In the genomic region with DNA sequence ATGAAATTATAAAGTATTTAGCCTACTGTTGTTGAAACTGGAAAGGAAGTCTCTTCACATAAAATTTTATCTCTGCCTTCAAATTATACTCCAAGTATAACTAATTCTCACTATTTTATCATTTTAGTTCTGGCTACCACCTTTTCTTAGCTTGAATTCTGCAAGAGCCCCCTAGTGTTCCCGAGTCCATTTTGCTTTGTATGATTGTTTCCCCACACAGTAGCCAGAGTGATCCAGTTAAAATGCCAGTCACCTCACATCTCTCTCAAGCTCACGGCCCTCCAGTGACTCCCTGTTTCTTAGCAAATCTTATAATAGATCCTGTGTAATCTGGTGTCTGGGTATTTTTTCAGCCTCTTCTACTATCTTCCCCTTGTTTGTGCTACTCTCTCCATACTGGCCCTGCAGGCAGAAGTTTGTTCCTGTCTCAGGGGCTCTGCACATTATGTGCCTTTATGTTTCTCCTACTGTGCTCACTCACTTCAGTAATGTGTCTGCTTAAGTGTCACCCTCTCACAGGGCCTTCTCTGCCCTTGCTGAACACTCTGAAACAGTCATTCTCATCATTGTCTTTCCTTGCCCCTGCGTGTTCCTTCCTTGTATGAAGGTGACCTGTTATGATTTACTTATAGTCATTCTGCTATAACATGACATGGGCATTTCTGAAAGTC, we compare ENCODE assay signal across 15 cellular contexts. TPM values are rescaled to one million over a fixed set of nuclear protein-coding genes. Genes with fewer than 3 reads are reported as not detected.
DNase-seq lines count a peak whose midpoint lies in the region; FAIRE-seq and TF ChIP-seq lines count a peak whose summit lies in the region.
"Had no signal": no experiment of that assay in that cellular context is flagged by ENCODE, and none has a peak within 500 bp of the region (broad histone marks: within the 10 kb centered on the region; RNA-seq: fewer than 3 reads in every experiment).

No MANE protein-coding gene starts in this region.

- no peaks in the 10 kb centered on the region for H3K27me3 Mint-ChIP-seq in activated CD4-positive, alpha-beta T cell treated with anti-CD3 and anti-CD28 coated beads, Interleukin-2, amount 10 ng/mL, durations not matched to agents 24 days and 14 days
- H3K27me3 Mint-ChIP-seq in neural progenitor cell (ENCODE audit: insufficient read depth, low read depth), result no peaks in the 10 kb centered on the region
- H3K27me3 Mint-ChIP-seq: activated B cell treated with CpG ODN at 0.5 μM for 24 hours had no signal

- peaks cover 41% of the 10 kb centered on the region for H3K4me1 Mint-ChIP-seq in activated CD4-positive, alpha-beta T cell treated with anti-CD3 and anti-CD28 coated beads, Interleukin-2, amount 10 ng/mL, durations not matched to agents 24 days and 14 days
- H3K4me1 Mint-ChIP-seq in neural progenitor cell, result peaks cover 5% of the 10 kb centered on the region

- H2BK12ac ChIP-seq in H1 (ENCODE audit: low read depth, low read length), result no peak overlapping the region

- no peak for TF ChIP-seq POLR2A in H1 (IDR thresholded peaks at IDR 0.05; ENCODE audit: control extremely low read depth in 1 of 2, low read depth in 2 of 2, low read length in 2 of 2)

- H3K36me3 ChIP-seq in H1 (ENCODE audit: control insufficient read depth in 2 of 4, insufficient read depth in 4 of 4, low read length in 3 of 4) (peaks cover 5 to 95% (median 63%) of the 10 kb centered on the region in 4 experiments), neural progenitor cell (peaks cover 59% of the 10 kb centered on the region)

- H3K9me3 Mint-ChIP-seq in activated CD4-positive, alpha-beta T cell treated with anti-CD3 and anti-CD28 coated beads, Interleukin-2, amount 10 ng/mL, durations not matched to agents 24 days and 14 days, result no peaks in the 10 kb centered on the region
- H3K9me3 Mint-ChIP-seq in neural progenitor cell, result no peaks in the 10 kb centered on the region
- H3K9me3 Mint-ChIP-seq: activated B cell treated with CpG ODN at 0.5 μM for 24 hours had no signal

- POLR2A ChIA-PET in H1 (lab: Charles Lee; ENCODE audit: partially characterized antibody), result interaction anchor here (0.6 to 7.4 kb wide), 7 partner anchors 7 to 581 kb away, joined by 3 to 87 read pairs (median 3); partner anchors contain the start of gene WAC

- H3K14ac ChIP-seq in H1 (ENCODE audit: insufficient read length), result no peak overlapping the region

- H3K36me3 Mint-ChIP-seq in activated CD4-positive, alpha-beta T cell treated with anti-CD3 and anti-CD28 coated beads, Interleukin-2, amount 10 ng/mL, durations not matched to agents 24 days and 14 days (ENCODE audit: low read depth), result peaks cover 55% of the 10 kb centered on the region
- H3K36me3 Mint-ChIP-seq in neural progenitor cell, result peaks cover 51% of the 10 kb centered on the region

- H3K18ac ChIP-seq in H1 (ENCODE audit: extremely low read depth, low read length), result no peak overlapping the region

- H3K27ac ChIP-seq in H1 (ENCODE audit: low read depth, low read length), result no peak overlapping the region
- H3K27ac ChIP-seq in neural progenitor cell, result no peak overlapping the region
- H3K27ac ChIP-seq: gastrocnemius medialis had no signal

- TF ChIP-seq RAD21 in H1 (IDR thresholded peaks at IDR 0.05 in 1 of 2, conservative IDR thresholded peaks at IDR 0.05 in 1 of 2; ENCODE audit: low read depth in 2 of 2, low read length in 2 of 2), result no peak

- no peak for FAIRE-seq in H1 (lab: Jason Lieb, UNC)
- FAIRE-seq: A204.1 had no signal

- intact Hi-C loops in activated CD4-positive, alpha-beta T cell treated with anti-CD3 and anti-CD28 coated beads, Interleukin-2, amount 10 ng/mL, durations not matched to agents 24 days and 14 days (cut with micrococcal nuclease), result no loop called here

- H3K4ac ChIP-seq in H1 (replicated peaks; ENCODE audit: insufficient read length, low read depth, low read length), result no peak overlapping the region

- H3K23ac ChIP-seq in H1 (ENCODE audit: insufficient read length), result no peak overlapping the region

- H3K27me3 ChIP-seq in H1 (replicated peaks in 1 of 4; ENCODE audit: control insufficient read depth in 3 of 4, extremely low read depth in 1 of 4, insufficient read depth in 3 of 4, low read length in 3 of 4) (no peaks in the 10 kb centered on the region), neural progenitor cell (no peaks in the 10 kb centered on the region)
- H3K27me3 ChIP-seq: dorsolateral prefrontal cortex, gastrocnemius medialis had no signal

- H4K91ac ChIP-seq in H1 (replicated peaks; ENCODE audit: insufficient read length, low read length), result no peak overlapping the region

- peak overlapping the region; percentile 65 for H3K27ac Mint-ChIP-seq in activated CD4-positive, alpha-beta T cell treated with anti-CD3 and anti-CD28 coated beads, Interleukin-2, amount 10 ng/mL, durations not matched to agents 24 days and 14 days
- H3K27ac Mint-ChIP-seq in neural progenitor cell, result no peak overlapping the region

- 84% methylated on average over 3 of the region's 3 CpGs; no CpG with 5 or more reads in 1 of the 2 experiments for WGBS in H1 (ENCODE audit: extremely low coverage in 1 of 2, insufficient coverage in 1 of 2, insufficient read length in 1 of 2, insufficient replicate concordance in 2 of 2, low coverage in 1 of 2, low lambda C conversion rate in 2 of 2, missing lambda C conversion rate in 1 of 2), 2 experiments

- no peak overlapping the region for H2AK5ac ChIP-seq in H1 (ENCODE audit: low read depth, low read length)

- TF ChIP-seq CTCF in H1 (IDR thresholded peaks at IDR 0.05; ENCODE audit: control extremely low read depth in 1 of 3, insufficient read depth in 1 of 3, low read depth in 1 of 3, low read length in 3 of 3) (peak in 1 of 3 experiments; percentile 7; a peak in 1 of 4 replicates), neural progenitor cell (IDR thresholded peaks at IDR 0.05) (peak; percentile 38)

- H2BK15ac ChIP-seq in H1 (ENCODE audit: low read length), result no peak overlapping the region

- no peak overlapping the region for H2AFZ ChIP-seq in H1 (ENCODE audit: low read length)
- H2AFZ ChIP-seq in neural progenitor cell (replicated peaks), result no peak overlapping the region

- H2BK5ac ChIP-seq in H1 (ENCODE audit: low read depth, low read length), result no peak overlapping the region

- H3K9me3 ChIP-seq in H1 (ENCODE audit: insufficient read depth in 2 of 2, low read depth in 1 of 2, low read length in 1 of 2) (no peaks in the 10 kb centered on the region), neural progenitor cell (ENCODE audit: low read depth) (no peaks in the 10 kb centered on the region)
- H3K9me3 ChIP-seq: gastrocnemius medialis had no signal

- peaks cover 7% of the 10 kb centered on the region for H3F3A ChIP-seq in neural progenitor cell (ENCODE audit: low read depth)

- H3K9ac ChIP-seq in H1 (replicated peaks in 1 of 4; ENCODE audit: extremely low read depth in 1 of 4, low read depth in 3 of 4, low read length in 3 of 4) (peak overlapping the region in 2 of 4 experiments; percentile 28 to 53; a peak in 2 of 7 replicates), neural progenitor cell (no peak overlapping the region)

- H3K56ac ChIP-seq in H1 (replicated peaks; ENCODE audit: insufficient read length, low read depth, low read length), result no peak overlapping the region

- H4K8ac ChIP-seq in H1 (ENCODE audit: extremely low read depth, insufficient read depth, low read length), result no peak overlapping the region

- H3K4me2 ChIP-seq in H1 (ENCODE audit: insufficient read depth in 1 of 2, low read depth in 2 of 2, low read length in 2 of 2) (no peak overlapping the region), neural progenitor cell (no peak overlapping the region)

- H2BK20ac ChIP-seq in H1 (ENCODE audit: low read length), result no peak overlapping the region

- H4K20me1 ChIP-seq in H1 (replicated peaks in 1 of 2; ENCODE audit: control insufficient read depth in 1 of 2, insufficient read depth in 2 of 2, low read length in 2 of 2) (peaks cover 17 to 19% of the 10 kb centered on the region in 2 experiments), neural progenitor cell (ENCODE audit: low read depth) (peaks cover 98% of the 10 kb centered on the region)

- H3K4me3 ChIP-seq in H1 (ENCODE audit: extremely low read depth in 1 of 4, insufficient read depth in 2 of 4, low read depth in 3 of 4, low read length in 4 of 4) (no peak overlapping the region), neural progenitor cell (no peak overlapping the region)
- H3K4me3 ChIP-seq: gastrocnemius medialis had no signal

- no peak overlapping the region for H3K4me3 Mint-ChIP-seq in activated CD4-positive, alpha-beta T cell treated with anti-CD3 and anti-CD28 coated beads, Interleukin-2, amount 10 ng/mL, durations not matched to agents 24 days and 14 days
- no peak overlapping the region for H3K4me3 Mint-ChIP-seq in neural progenitor cell

- H4K5ac ChIP-seq in H1 (ENCODE audit: insufficient read length, low read depth, low read length), result no peak overlapping the region

- peaks cover 2% of the 10 kb centered on the region; the same call in 1 of the 2 replicates for H3K79me1 ChIP-seq in H1 (ENCODE audit: low read depth, low read length)

- H3K79me2 ChIP-seq in H1 (ENCODE audit: control insufficient read depth in 1 of 2, insufficient read depth in 2 of 2, low read length in 2 of 2) (peaks cover 24 to 100% of the 10 kb centered on the region in 2 experiments), neural progenitor cell (ENCODE audit: low read depth) (peaks cover 100% of the 10 kb centered on the region)

- H3K23me2 ChIP-seq in H1 (ENCODE audit: low read depth, low read length), result no peaks in the 10 kb centered on the region

- no peak overlapping the region for H2BK120ac ChIP-seq in H1 (replicated peaks; ENCODE audit: low read depth, low read length)

- no peaks in the 10 kb centered on the region for H3K4me1 ChIP-seq in H1 (replicated peaks in 1 of 4; ENCODE audit: control insufficient read depth in 3 of 4, insufficient read depth in 4 of 4, low read length in 3 of 4)
- peaks cover 5% of the 10 kb centered on the region for H3K4me1 ChIP-seq in neural progenitor cell

- CTCF ChIA-PET in H1 (lab: Charles Lee; ENCODE audit: partially characterized antibody), result interaction anchor here (1.0 to 1.1 kb wide), 2 partner anchors 10 to 72 kb away, joined by 3 to 4 read pairs; no protein-coding TSS in a partner anchor

- no peak for TF ChIP-seq EP300 in H1 (IDR thresholded peaks at IDR 0.05; ENCODE audit: borderline replicate concordance in 1 of 2, low read depth in 2 of 2, low read length in 2 of 2)

- peak; percentile 51 for DNase-seq in activated CD4-positive, alpha-beta T cell treated with anti-CD3 and anti-CD28 coated beads, Interleukin-2, amount 10 ng/mL, durations not matched to agents 24 days and 14 days
- no peak for DNase-seq in activated CD4-positive, alpha-beta T cell treated with anti-CD3 and anti-CD28 coated beads for 4 hours
- DNase-seq in LHCN-M2 (ENCODE audit: low read depth) (peak; percentile 15), H1 (ENCODE audit: low read depth in 1 of 2, low spot score in 2 of 2) (no peak), neural progenitor cell (ENCODE audit: low spot score) (peak; percentile 22), H4 (ENCODE audit: low spot score) (no peak), dedifferentiated amniotic fluid mesenchymal stem cell (ENCODE audit: extremely low spot score) (no peak)
- no peak for DNase-seq in activated effector memory CD4-positive, alpha-beta T cell treated with anti-CD3 and anti-CD28 coated beads, Interleukin-2, amount 50 U/mL, for 16 hours
- DNase-seq: activated B cell treated with CpG ODN at 0.5 μM for 24 hours; activated naive CD4-positive, alpha-beta T cell treated with Interleukin-2 at 50 U/mL for 16 hours; dorsolateral prefrontal cortex; gastrocnemius medialis; NCI-H1092 treated with DMSO at 0.1 percent for 48 hours; SHP77 treated with DMSO at 0.1 percent for 48 hours had no signal

RNA-seq across cellular contexts. Expression of gene WAC, which starts 8.9 kb away (rescaled TPM):
- total RNA-seq in activated CD4-positive, alpha-beta T cell treated with anti-CD3 and anti-CD28 coated beads, Interleukin-2, amount 10 ng/mL, durations not matched to agents 24 days and 14 days, result 125 and 130 TPM in 2 replicates
- total RNA-seq in LHCN-M2 (2014; rRNA removed) (56.5 and 64.7 TPM in 2 replicates), neural progenitor cell (ENCODE audit: low replicate concordance) (138 and 174 TPM in 2 replicates)
- 28.5 TPM for polyA plus RNA-seq in LHCN-M2 (2012)
- total RNA-seq in H1 (2021; fragmentation: NEBNext Ultra II Directional; extraction: Animal tissue kit (Norgen Biotek cat#: 25700)), result 122 and 128 TPM in 2 replicates
- 38.4 and 72.9 TPM in 2 replicates for polyA plus RNA-seq in H1 (2011; rRNA removed)
- 61.6 TPM for polyA plus RNA-seq in H1 (2011; cell fraction: cytosol; rRNA removed)
- 49.5 TPM for polyA plus RNA-seq in H1 (2011; cell fraction: nucleus; rRNA removed)
- polyA plus RNA-seq in H1 (2012, experiment 1 of 2), result 64.4 to 81.6 TPM (median 72.8 TPM) in 4 replicates
- polyA plus RNA-seq in H1 (2012, experiment 2 of 2), result 4.4 TPM
- polyA plus RNA-seq in H1 (2013, experiment 1 of 2), result 91.5 TPM
- 96.1 TPM for polyA plus RNA-seq in H1 (2013, experiment 2 of 2)
- polyA minus RNA-seq in H1 (2011; rRNA and poly(A)+ RNA removed), result 126 and 136 TPM in 2 replicates
- 60.3 TPM for polyA minus RNA-seq in H1 (2011; cell fraction: cytosol; rRNA and poly(A)+ RNA removed)
- 140 TPM for polyA minus RNA-seq in H1 (2011; cell fraction: nucleus; rRNA and poly(A)+ RNA removed)
- 39.5 and 47.1 TPM in 2 replicates for total RNA-seq in H4 (2014; rRNA removed; shearing (Covaris generic))

Comparison
In these comparisons a context has a peak if more than half of its experiments do, and no peak if none do; other contexts are left out.
1. DNase-seq: peak in activated CD4-positive, alpha-beta T cell treated with anti-CD3 and anti-CD28 coated beads, Interleukin-2, amount 10 ng/mL, durations not matched to agents 24 days and 14 days (single experiment), LHCN-M2 (single experiment) and neural progenitor cell (single experiment); none in activated CD4-positive, alpha-beta T cell treated with anti-CD3 and anti-CD28 coated beads for 4 hours (0 of 2), H1 (0 of 2), activated effector memory CD4-positive, alpha-beta T cell treated with anti-CD3 and anti-CD28 coated beads, Interleukin-2, amount 50 U/mL, for 16 hours (single experiment), H4 (single experiment) and dedifferentiated amniotic fluid mesenchymal stem cell (single experiment).